In the genomic region with DNA sequence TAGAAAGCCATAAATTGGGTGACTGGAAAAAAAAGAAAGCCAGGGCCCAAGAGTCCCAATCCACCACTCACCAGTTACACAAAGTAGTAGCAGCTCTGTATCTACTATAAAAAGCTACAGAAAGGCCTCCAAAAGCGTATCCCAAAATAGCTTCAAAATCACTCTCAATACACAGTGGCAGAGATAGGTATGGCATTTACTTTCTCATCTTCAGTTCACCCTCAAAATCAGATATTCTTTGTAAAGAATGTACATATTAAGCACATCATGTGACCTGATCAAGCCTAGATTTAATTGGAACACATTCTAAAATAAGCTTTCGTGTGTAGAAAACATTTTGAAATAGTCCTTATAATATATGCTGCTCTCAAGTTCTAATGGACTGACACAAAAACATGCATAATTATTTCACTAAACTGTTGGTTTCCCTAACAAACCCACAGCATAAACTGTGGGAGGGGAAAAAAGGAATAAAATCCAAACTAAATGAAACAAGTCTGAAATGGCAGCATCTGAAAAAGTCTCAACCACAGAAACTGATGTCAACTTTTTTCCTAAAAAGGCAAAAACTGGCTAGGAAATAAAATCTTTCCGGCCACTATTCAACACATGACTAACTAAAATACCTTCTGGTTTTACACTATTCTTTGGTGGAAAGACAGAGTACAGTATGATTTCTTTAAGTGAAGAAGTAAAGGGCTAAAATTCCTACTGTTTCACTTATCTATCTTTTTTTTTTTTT, we compare ENCODE assay signal across 11 cellular contexts. TPM values are rescaled to one million over a fixed set of nuclear protein-coding genes. Genes with fewer than 3 reads are reported as not detected.
DNase-seq lines count a peak whose midpoint lies in the region; ATAC-seq, FAIRE-seq and TF ChIP-seq lines count a peak whose summit lies in the region.
"Had no signal": no experiment of that assay in that cellular context is flagged by ENCODE, and none has a peak within 500 bp of the region (broad histone marks: within the 10 kb centered on the region; RNA-seq: fewer than 3 reads in every experiment).

No MANE protein-coding gene starts in this region.

- no peaks in the 10 kb centered on the region for H3K9me3 Mint-ChIP-seq in activated CD4-positive, alpha-beta memory T cell treated with anti-CD3 and anti-CD28 coated beads for 36 hours

- intact Hi-C loops in activated CD4-positive, alpha-beta memory T cell treated with anti-CD3 and anti-CD28 coated beads for 36 hours (cut with micrococcal nuclease): loop anchor here (1.0 to 5.0 kb wide), 4 partner anchors 8 to 686 kb away; no protein-coding TSS in a partner anchor
- intact Hi-C loops in left ventricle myocardium inferior (cut with micrococcal nuclease): loop anchor here (5.0 kb wide), 1 partner anchor 429 kb away; no protein-coding TSS in a partner anchor
- intact Hi-C loops in upper lobe of right lung (cut with DNase I): no loop called here

- CTCF ChIA-PET in activated CD4-positive, alpha-beta memory T cell treated with anti-CD3 and anti-CD28 coated beads for 36 hours (lab: Charles Lee): interaction anchor here (0.7 to 2.0 kb wide), 9 partner anchors 19 to 686 kb away, joined by 3 to 10 read pairs (median 4); no protein-coding TSS in a partner anchor

- H3K4me1 Mint-ChIP-seq in activated CD4-positive, alpha-beta memory T cell treated with anti-CD3 and anti-CD28 coated beads for 36 hours (ENCODE audit: low read depth): peaks cover 80% of the 10 kb centered on the region

- H3K27me3 Mint-ChIP-seq in activated CD4-positive, alpha-beta memory T cell treated with anti-CD3 and anti-CD28 coated beads for 36 hours: no peaks in the 10 kb centered on the region

- H3K27me3 ChIP-seq in left ventricle myocardium inferior (ENCODE audit: low read depth) (no peaks in the 10 kb centered on the region), upper lobe of right lung (no peaks in the 10 kb centered on the region)

- peaks cover 78% of the 10 kb centered on the region for H3K4me1 ChIP-seq in left ventricle myocardium inferior
- H3K4me1 ChIP-seq in upper lobe of right lung: peaks cover 33% of the 10 kb centered on the region

- no peak for FAIRE-seq in H54 (lab: Jason Lieb, UNC)
- FAIRE-seq: kidney had no signal

- no peak for TF ChIP-seq POLR2A in H54 (IDR thresholded peaks at IDR 0.05; ENCODE audit: low read depth, low read length)

- POLR2A ChIA-PET in activated CD4-positive, alpha-beta memory T cell treated with anti-CD3 and anti-CD28 coated beads for 36 hours (lab: Charles Lee): interaction anchor here (0.8 to 0.9 kb wide), 2 partner anchors 23 to 28 kb away, joined by 3 read pairs; no protein-coding TSS in a partner anchor

- H3K27ac Mint-ChIP-seq in activated CD4-positive, alpha-beta memory T cell treated with anti-CD3 and anti-CD28 coated beads for 36 hours: peak overlapping the region; percentile 60

- H3K4me3 Mint-ChIP-seq in activated CD4-positive, alpha-beta memory T cell treated with anti-CD3 and anti-CD28 coated beads for 36 hours: no peak overlapping the region

- TF ChIP-seq CTCF in AG09319 (IDR thresholded peaks at IDR 0.05; ENCODE audit: low read depth, low read length): no peak
- TF ChIP-seq CTCF in left ventricle myocardium inferior (IDR thresholded peaks at IDR 0.05; ENCODE audit: borderline replicate concordance): peak; percentile 29
- TF ChIP-seq CTCF in omental fat pad (IDR thresholded peaks at IDR 0.05): no peak
- no peak for TF ChIP-seq CTCF in upper lobe of right lung (IDR thresholded peaks at IDR 0.05)

- H3K9me3 ChIP-seq in left ventricle myocardium inferior (replicated peaks): no peaks in the 10 kb centered on the region
- H3K9me3 ChIP-seq in upper lobe of right lung: no peaks in the 10 kb centered on the region

- peak overlapping the region; percentile 73 for H3K27ac ChIP-seq in left ventricle myocardium inferior (replicated peaks)
- no peak overlapping the region for H3K27ac ChIP-seq in upper lobe of right lung

- no peaks in the 10 kb centered on the region for H3K36me3 ChIP-seq in left ventricle myocardium inferior
- H3K36me3 ChIP-seq in upper lobe of right lung: no peaks in the 10 kb centered on the region

- peak; percentile 12 for DNase-seq in AG09319 (ENCODE audit: extremely low read depth, low read depth)
- no peak for DNase-seq in activated CD4-positive, alpha-beta memory T cell treated with anti-CD3 and anti-CD28 coated beads for 36 hours
- no peak for DNase-seq in left ventricle myocardium inferior
- no peak for DNase-seq in H54 (ENCODE audit: insufficient read length, low spot score)
- no peak for DNase-seq in omental fat pad (ENCODE audit: low spot score)
- DNase-seq in upper lobe of right lung: no peak
- DNase-seq in medulla oblongata (ENCODE audit: extremely low spot score): no peak
- DNase-seq: central memory CD4-positive, alpha-beta T cell; kidney; SW 1271 had no signal

- ATAC-seq in GM21528 (IDR thresholded peaks at IDR 0.05; ENCODE audit: low FRiP score, unreplicated experiment) (peak; percentile 53), omental fat pad (ENCODE audit: low FRiP score) (no peak), upper lobe of right lung (no peak)

- H3K36me3 Mint-ChIP-seq in activated CD4-positive, alpha-beta memory T cell treated with anti-CD3 and anti-CD28 coated beads for 36 hours: peaks cover 7% of the 10 kb centered on the region

- H3K4me3 ChIP-seq in left ventricle myocardium inferior (no peak overlapping the region), upper lobe of right lung (no peak overlapping the region)

RNA-seq across cellular contexts. Expression of a gene that starts 25.9 kb away (rescaled TPM):
- total RNA-seq in activated CD4-positive, alpha-beta memory T cell treated with anti-CD3 and anti-CD28 coated beads for 36 hours: 100 to 1,000 TPM; 177 TPM
- total RNA-seq in left ventricle myocardium inferior: 86.3 TPM
- 10 to 100 TPM; 39.1 to 64.0 (median 45.2) TPM for total RNA-seq in omental fat pad
- total RNA-seq in upper lobe of right lung: 65.9 TPM

RNA-seq across cellular contexts. Expression of a gene that starts 38.2 kb away (rescaled TPM):
- total RNA-seq in activated CD4-positive, alpha-beta memory T cell treated with anti-CD3 and anti-CD28 coated beads for 36 hours: 10 to 100 TPM; 58.2 TPM
- 283 TPM for total RNA-seq in left ventricle myocardium inferior
- 10 to 100 TPM; 43.1 to 81.3 (median 55.6) TPM for total RNA-seq in omental fat pad
- 52.2 TPM for total RNA-seq in upper lobe of right lung

RNA-seq across cellular contexts. Expression of a gene that starts 51.4 kb away (rescaled TPM):
- 10 to 100 TPM; 65.0 to 67.6 TPM for total RNA-seq in activated CD4-positive, alpha-beta memory T cell treated with anti-CD3 and anti-CD28 coated beads for 36 hours
- 47.0 TPM for total RNA-seq in left ventricle myocardium inferior
- 10 to 100 TPM; 36.0 to 47.0 (median 38.4) TPM for total RNA-seq in omental fat pad
- 49.4 TPM for total RNA-seq in upper lobe of right lung
